ENCODE assay signal across 9 cellular contexts in genomic region chr20:46438156-46438750, GRCh38. TPM values are rescaled to one million over a fixed set of nuclear protein-coding genes. Genes with fewer than 3 reads are reported as not detected.
A peak's percentile ranks its signal among the peaks of the same experiment; 100 is the strongest.
DNase-seq lines count a peak whose midpoint lies in the region; ATAC-seq, FAIRE-seq and TF ChIP-seq lines count a peak whose summit lies in the region.
"Had no signal": no experiment of that assay in that cellular context is flagged by ENCODE, and none has a peak within 500 bp of the region (broad histone marks: within the 10 kb centered on the region; RNA-seq: fewer than 3 reads in every experiment).

No MANE protein-coding gene starts in this region.

- H3K4me1 ChIP-seq in KMS-11 (ENCODE audit: low read depth, poor library complexity, severe bottlenecking) (no peaks in the 10 kb centered on the region), endodermal cell (ENCODE audit: control insufficient read depth, insufficient read depth, low read length) (no peaks in the 10 kb centered on the region), osteoblast (ENCODE audit: insufficient read depth, low read length) (peaks cover 4% of the 10 kb centered on the region), sigmoid colon (no peaks in the 10 kb centered on the region)

- no peak overlapping the region for H3K4me3 ChIP-seq in KMS-11 (IDR thresholded peaks at IDR 0.05; ENCODE audit: insufficient read depth, low read depth, low read length)
- no peak overlapping the region for H3K4me3 ChIP-seq in endodermal cell (ENCODE audit: low read length)
- H3K4me3 ChIP-seq in osteoblast (ENCODE audit: insufficient read depth, low read length): no peak overlapping the region
- H3K4me3 ChIP-seq in sigmoid colon: no peak overlapping the region
- H3K4me3 ChIP-seq: BLaER1 treated with 17β-estradiol and CSF1 and Interleukin-3, amounts not matched to agents 10 nM and 100 nM had no signal

- H3K36me3 ChIP-seq in KMS-11 (ENCODE audit: insufficient read depth) (no peaks in the 10 kb centered on the region), endodermal cell (ENCODE audit: control insufficient read depth, insufficient read depth, low read length) (no peaks in the 10 kb centered on the region), osteoblast (ENCODE audit: insufficient read depth, low read length) (no peaks in the 10 kb centered on the region), sigmoid colon (no peaks in the 10 kb centered on the region)
- H3K36me3 ChIP-seq: BLaER1 treated with 17β-estradiol and CSF1 and Interleukin-3, amounts not matched to agents 10 nM and 100 nM had no signal

- peaks cover 8% of the 10 kb centered on the region for H3K9me3 ChIP-seq in endodermal cell (ENCODE audit: control insufficient read depth, low read length)
- no peaks in the 10 kb centered on the region for H3K9me3 ChIP-seq in osteoblast (ENCODE audit: low read depth, low read length)
- H3K9me3 ChIP-seq in sigmoid colon: no peaks in the 10 kb centered on the region
- H3K9me3 ChIP-seq: BLaER1 treated with 17β-estradiol and CSF1 and Interleukin-3, amounts not matched to agents 10 nM and 100 nM had no signal

- peaks cover 22% of the 10 kb centered on the region for H3K27me3 Mint-ChIP-seq in endodermal cell (ENCODE audit: insufficient read depth)

- H2AFZ ChIP-seq in KMS-11 (ENCODE audit: low read depth) (no peak overlapping the region), osteoblast (ENCODE audit: low read length) (no peak overlapping the region)

- WGBS in endodermal cell (ENCODE audit: insufficient coverage in 1 of 2, insufficient read length in 1 of 2), 2 experiments: 67 to 82% methylated on average over 3 to 4 of the region's 4 CpGs
- WGBS in sigmoid colon, 2 donors: 71 to 75% methylated on average over 4 of the region's 4 CpGs

- no peak overlapping the region for H3K27ac ChIP-seq in KMS-11
- no peak overlapping the region for H3K27ac ChIP-seq in endodermal cell (ENCODE audit: low read depth, low read length)
- no peak overlapping the region for H3K27ac ChIP-seq in osteoblast (ENCODE audit: low read depth, low read length)
- no peak overlapping the region for H3K27ac ChIP-seq in sigmoid colon
- H3K27ac ChIP-seq: BLaER1 treated with 17β-estradiol and CSF1 and Interleukin-3, amounts not matched to agents 10 nM and 100 nM had no signal

- H3K4me2 ChIP-seq in KMS-11: no peak overlapping the region
- H3K4me2 ChIP-seq in osteoblast (ENCODE audit: insufficient read depth, low read length): no peak overlapping the region
- H3K4me2 ChIP-seq: BLaER1 treated with 17β-estradiol and CSF1 and Interleukin-3, amounts not matched to agents 10 nM and 100 nM had no signal

- no peak for FAIRE-seq in RCC 7860 (lab: Jason Lieb, UNC)

- no peak for ATAC-seq in GM19395 (IDR thresholded peaks at IDR 0.05; ENCODE audit: unreplicated experiment)

- peak; percentile 57 for TF ChIP-seq CTCF in KMS-11 (conservative IDR thresholded peaks at IDR 0.05; ENCODE audit: low read depth, low read length)
- TF ChIP-seq CTCF in endodermal cell (conservative IDR thresholded peaks at IDR 0.05): peak; percentile 70
- TF ChIP-seq CTCF in osteoblast (IDR thresholded peaks at IDR 0.05; ENCODE audit: extremely low read depth, low read depth, low read length): peak; percentile 58
- TF ChIP-seq CTCF in sigmoid colon (IDR thresholded peaks at IDR 0.05): peak in 1 of 4 experiments; percentile 23

- TF ChIP-seq POLR2A in sigmoid colon (IDR thresholded peaks at IDR 0.05): no peak

- H3K9me3 Mint-ChIP-seq in endodermal cell: peaks cover 2% of the 10 kb centered on the region

- DNase-seq in NCI-H1436 (lab: John Stamatoyannopoulos, UW) (peak; percentile 15), NCI-H1436 treated with DMSO at 0.1 percent for 48 hours (lab: John Stamatoyannopoulos, UW) (no peak), RCC 7860 (ENCODE audit: low spot score) (peak; percentile 25), endodermal cell (peak; percentile 59), osteoblast (ENCODE audit: insufficient read length, low spot score, missing footprints) (peak; percentile 75), sigmoid colon (no peak)

- no peak overlapping the region for H3K9ac ChIP-seq in KMS-11
- no peak overlapping the region for H3K9ac ChIP-seq in endodermal cell (ENCODE audit: extremely low read depth, low read length, poor library complexity, severe bottlenecking)
- H3K9ac ChIP-seq: BLaER1 treated with 17β-estradiol and CSF1 and Interleukin-3, amounts not matched to agents 10 nM and 100 nM had no signal

- no peak overlapping the region for H3K4me3 Mint-ChIP-seq in endodermal cell

- H3K27me3 ChIP-seq in KMS-11 (ENCODE audit: insufficient read depth, low read depth) (no peaks in the 10 kb centered on the region), endodermal cell (ENCODE audit: control insufficient read depth, insufficient read depth, low read length, poor library complexity, severe bottlenecking) (peaks cover 6% of the 10 kb centered on the region), osteoblast (ENCODE audit: insufficient read depth, low read length) (peaks cover 10% of the 10 kb centered on the region), sigmoid colon (no peaks in the 10 kb centered on the region)
- H3K27me3 ChIP-seq: BLaER1 treated with 17β-estradiol and CSF1 and Interleukin-3, amounts not matched to agents 10 nM and 100 nM had no signal

- H4K20me1 ChIP-seq in KMS-11 (ENCODE audit: insufficient read depth): no peaks in the 10 kb centered on the region
- H4K20me1 ChIP-seq in osteoblast (ENCODE audit: insufficient read depth, low read length): no peaks in the 10 kb centered on the region
- H4K20me1 ChIP-seq: BLaER1 treated with 17β-estradiol and CSF1 and Interleukin-3, amounts not matched to agents 10 nM and 100 nM had no signal

- no peaks in the 10 kb centered on the region for H3K36me3 Mint-ChIP-seq in endodermal cell (ENCODE audit: low read depth)

- TF ChIP-seq EP300 in sigmoid colon (IDR thresholded peaks at IDR 0.05): no peak

- no peak overlapping the region for H3K27ac Mint-ChIP-seq in endodermal cell

- H3K79me2 ChIP-seq in KMS-11 (ENCODE audit: insufficient read depth, low read depth) (no peaks in the 10 kb centered on the region), osteoblast (ENCODE audit: insufficient read depth, low read length) (no peaks in the 10 kb centered on the region)

- intact Hi-C loops in sigmoid colon (cut with DNase I): no loop called here

- no peaks in the 10 kb centered on the region for H3K4me1 Mint-ChIP-seq in endodermal cell

RNA-seq across cellular contexts. Expression of gene ELMO2, which starts 31.8 kb away (rescaled TPM):
- 10 to 100 TPM; 44.8 to 52.8 TPM for total RNA-seq in endodermal cell
- 47.4 TPM for polyA plus RNA-seq in endodermal cell (2013, experiment 1 of 2)
- polyA plus RNA-seq in endodermal cell (2013, experiment 2 of 2): 46.7 TPM
- total RNA-seq in osteoblast: 39.8 and 46.7 TPM in 2 replicates
- total RNA-seq in sigmoid colon: 10 to 100 TPM; 40.3 to 52.1 (median 46.2) TPM
- polyA plus RNA-seq in sigmoid colon: 10 to 100 TPM; 13.2 to 19.2 (median 13.8) TPM

Comparison
In these comparisons a context has a peak if more than half of its experiments do, and no peak if none do; other contexts are left out.
1. DNase-seq: peak in NCI-H1436 (single experiment), RCC 7860 (single experiment), endodermal cell (single experiment) and osteoblast (single experiment); none in NCI-H1436 treated with DMSO at 0.1 percent for 48 hours (single experiment) and sigmoid colon (single experiment).